ENCODE assay signal across 8 cellular contexts in genomic region chr16:89409161-89409711, GRCh38.
A peak's percentile ranks its signal among the peaks of the same experiment; 100 is the strongest.
DNase-seq lines count a peak whose midpoint lies in the region; ATAC-seq and FAIRE-seq lines count a peak whose summit lies in the region.

No MANE protein-coding gene starts in this region.

- H3K9me3 ChIP-seq in small intestine (ENCODE audit: control insufficient read depth, low read depth): no peaks in the 10 kb centered on the region

- 49 to 72% (median 57%) methylated on average over 13 of the region's 13 CpGs for WGBS in small intestine, 3 donors

- peaks cover 2 to 29% of the 10 kb centered on the region in 2 donors for H3K4me1 ChIP-seq in small intestine (ENCODE audit: control insufficient read depth in 2 of 2, insufficient read depth in 1 of 2, low read depth in 1 of 2, low read length in 1 of 2)

- H3K36me3 ChIP-seq in small intestine (ENCODE audit: control insufficient read depth in 2 of 2, insufficient read depth in 2 of 2, low read length in 2 of 2): no peaks in the 10 kb centered on the region

- peak overlapping the region in 1 of 2 donors; percentile 8 for H3K27ac ChIP-seq in small intestine (ENCODE audit: low read depth in 1 of 2, low read length in 1 of 2)

- ATAC-seq in HG02798 (IDR thresholded peaks at IDR 0.05; ENCODE audit: poor library complexity, unreplicated experiment) (no peak), HG02571 (IDR thresholded peaks at IDR 0.05; ENCODE audit: unreplicated experiment) (no peak), GM21423 (IDR thresholded peaks at IDR 0.05; ENCODE audit: unreplicated experiment) (no peak)

- FAIRE-seq in small intestine (lab: Jason Lieb, UNC): no peak

- no peak overlapping the region for H3K4me3 ChIP-seq in small intestine (ENCODE audit: low read depth in 1 of 2, low read length in 2 of 2)

- H3K27me3 ChIP-seq in small intestine (ENCODE audit: control insufficient read depth in 2 of 2, insufficient read depth in 2 of 2, low read length in 2 of 2): no peaks in the 10 kb centered on the region

- DNase-seq in EH (ENCODE audit: low read depth): peak; percentile 59
- peak; percentile 63 for DNase-seq in activated CD4-positive, alpha-beta T cell treated with anti-CD3 and anti-CD28 coated beads for 48 hours
- peak; percentile 75 for DNase-seq in effector CD4-positive, alpha-beta T cell
- peak; percentile 30 for DNase-seq in small intestine
- no peak for DNase-seq in pons (ENCODE audit: low spot score)
